16 cellular contexts compared by ENCODE assay signal in the genomic region with DNA sequence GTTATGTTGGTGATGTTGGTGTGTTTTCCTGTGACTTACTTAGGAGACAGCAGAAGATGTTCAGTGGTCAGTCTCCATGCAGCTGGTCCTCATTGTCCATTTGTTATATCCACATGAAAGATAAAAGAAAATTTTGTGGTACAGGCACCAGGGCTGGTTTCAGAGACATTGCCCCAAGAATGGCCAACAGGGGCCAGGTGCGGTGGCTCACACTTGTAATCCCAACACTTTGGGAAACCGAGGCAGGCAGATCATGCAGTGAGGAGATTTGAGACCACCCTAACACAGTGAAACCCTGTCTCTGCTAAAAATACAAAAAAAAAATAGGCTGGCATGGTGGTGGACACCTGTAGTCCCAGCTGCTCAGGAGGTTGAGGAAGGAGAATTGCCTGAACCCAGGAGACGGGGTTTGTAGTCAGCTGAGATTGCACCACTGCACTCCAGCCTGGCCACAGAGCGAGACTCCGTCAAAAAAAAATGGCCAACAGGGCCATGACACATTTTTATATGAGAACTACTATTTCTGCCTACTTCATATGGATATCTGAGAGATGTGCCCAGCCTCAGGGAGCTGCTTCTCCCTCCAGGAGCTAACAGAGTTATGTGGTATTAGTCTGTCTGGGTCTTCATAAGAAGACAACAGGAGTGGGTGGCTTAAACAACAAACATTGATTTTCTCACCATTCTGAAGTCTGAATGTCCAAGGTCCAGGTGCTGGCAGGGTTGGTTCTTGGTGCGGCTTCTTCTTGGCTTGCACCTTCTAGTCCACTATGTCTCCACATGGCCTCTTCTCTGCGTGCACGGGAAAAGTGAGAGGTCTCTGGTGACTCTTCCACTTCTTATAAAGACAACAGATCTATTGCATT.
"Had no signal": no experiment of that assay in that cellular context is flagged by ENCODE, and none has a peak within 500 bp of the region (broad histone marks: within the 10 kb centered on the region; RNA-seq: fewer than 3 reads in every experiment).

No MANE protein-coding gene starts in this region.

- H3K4me3 Mint-ChIP-seq: activated CD4-positive, alpha-beta T cell treated with anti-CD3 and anti-CD28 coated beads, Interleukin-2, amount 10 ng/mL, durations not matched to agents 7 days and 5 days; activated T-cell treated with anti-CD3 and anti-CD28 coated beads, Interleukin-2, amount 50 U/mL, for 72 hours had no signal

- H3K4me1 Mint-ChIP-seq: activated CD4-positive, alpha-beta T cell treated with anti-CD3 and anti-CD28 coated beads, Interleukin-2, amount 10 ng/mL, durations not matched to agents 7 days and 5 days had no signal

- H3K27me3 ChIP-seq: cardiac muscle cell, colonic mucosa, esophagus squamous epithelium, vagina had no signal

- H3K9me3 Mint-ChIP-seq: activated CD4-positive, alpha-beta T cell treated with anti-CD3 and anti-CD28 coated beads, Interleukin-2, amount 10 ng/mL, durations not matched to agents 7 days and 5 days; activated naive CD4-positive, alpha-beta T cell treated with anti-CD3 and anti-CD28 coated beads, Interleukin-2, amount 50 U/mL, for 72 hours; activated T-cell treated with anti-CD3 and anti-CD28 coated beads, Interleukin-2, amount 50 U/mL, for 72 hours had no signal

- H3K9ac ChIP-seq: parathyroid adenoma had no signal

- H3K4me3 ChIP-seq: cardiac muscle cell, colonic mucosa, esophagus squamous epithelium, tibial nerve, vagina had no signal

- H3K27ac Mint-ChIP-seq: activated CD4-positive, alpha-beta T cell treated with anti-CD3 and anti-CD28 coated beads, Interleukin-2, amount 10 ng/mL, durations not matched to agents 7 days and 5 days; activated naive CD4-positive, alpha-beta T cell treated with anti-CD3 and anti-CD28 coated beads, Interleukin-2, amount 50 U/mL, for 72 hours; activated T-cell treated with anti-CD3 and anti-CD28 coated beads, Interleukin-2, amount 50 U/mL, for 72 hours had no signal

- ATAC-seq: left ventricle myocardium superior had no signal

- H3K4me1 ChIP-seq: colonic mucosa, esophagus squamous epithelium, parathyroid adenoma, tibial nerve, vagina had no signal

- DNase-seq: activated gamma-delta T cell; esophagus squamous epithelium; hypothalamus; kidney glomerular epithelial cell; mesendoderm; stimulated activated naive CD4-positive, alpha-beta T cell treated with Interleukin-2 at 50 U/mL for 16 hours; substantia nigra had no signal

- H3K9me3 ChIP-seq: colonic mucosa, esophagus squamous epithelium, tibial nerve, vagina had no signal

- H3K36me3 ChIP-seq: cardiac muscle cell, colonic mucosa, esophagus squamous epithelium, tibial nerve, vagina had no signal

- H3K27ac ChIP-seq: cardiac muscle cell, colonic mucosa, esophagus squamous epithelium, parathyroid adenoma, tibial nerve, vagina had no signal

- H3K36me3 Mint-ChIP-seq: activated naive CD4-positive, alpha-beta T cell treated with anti-CD3 and anti-CD28 coated beads, Interleukin-2, amount 50 U/mL, for 72 hours had no signal
